ENCODE assay signal across 13 cellular contexts in the genomic region with DNA sequence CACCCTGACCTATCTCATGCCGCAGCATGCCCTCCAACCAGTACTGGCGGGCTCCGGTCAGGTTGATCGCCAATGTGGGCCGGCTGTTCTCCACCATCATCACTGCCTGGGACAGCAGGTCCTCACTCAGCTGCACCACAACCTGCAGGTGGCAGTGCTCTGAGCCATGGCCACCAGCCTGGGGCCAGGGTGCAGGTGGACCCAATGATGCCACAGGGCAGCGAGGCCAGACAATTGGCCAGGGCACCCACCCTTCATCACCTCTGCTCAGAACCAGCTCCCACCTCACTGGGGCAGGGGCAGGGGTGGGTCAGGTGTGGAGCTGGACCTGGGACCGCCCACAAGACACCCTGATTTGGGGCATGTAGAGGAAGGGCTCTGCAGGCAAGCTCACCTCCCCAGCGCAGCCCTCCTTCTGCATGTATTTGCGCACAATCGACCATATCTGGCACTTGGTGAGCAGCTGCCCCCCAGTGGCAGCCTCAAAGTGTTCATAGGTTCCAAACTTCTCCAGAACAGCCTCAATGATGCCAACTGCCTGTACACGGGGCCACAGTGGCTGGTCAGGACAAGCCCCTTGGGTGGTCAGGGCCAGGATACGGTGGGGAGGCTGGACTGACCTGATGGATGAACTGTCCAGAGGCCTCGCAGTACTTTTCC. TPM values are rescaled to one million over a fixed set of nuclear protein-coding genes. Genes with fewer than 3 reads are reported as not detected.
DNase-seq lines count a peak whose midpoint lies in the region; ATAC-seq and TF ChIP-seq lines count a peak whose summit lies in the region.
"Had no signal": no experiment of that assay in that cellular context is flagged by ENCODE, and none has a peak within 500 bp of the region (broad histone marks: within the 10 kb centered on the region; RNA-seq: fewer than 3 reads in every experiment).

No MANE protein-coding gene starts in this region.

- no peak overlapping the region for H3K4me3 ChIP-seq in osteoblast (ENCODE audit: insufficient read depth, low read length)
- H3K4me3 ChIP-seq: body of pancreas, esophagus muscularis mucosa had no signal

- H2AFZ ChIP-seq in osteoblast (ENCODE audit: low read length) = no peak overlapping the region

- CTCF ChIA-PET in activated CD4-positive, alpha-beta memory T cell treated with anti-CD3 and anti-CD28 coated beads, Interleukin-2, amount 10 ng/mL, durations not matched to agents 7 days and 5 days (lab: Charles Lee) = interaction anchor here (0.7 to 1.2 kb wide), 5 partner anchors 9 to 161 kb away, joined by 3 to 5 read pairs (median 3); partner anchors contain the start of genes FBXL8, NOL3 and TRADD
- CTCF ChIA-PET in activated CD4-positive, alpha-beta memory T cell treated with anti-CD3 and anti-CD28 coated beads for 36 hours (lab: Charles Lee) = interaction anchor here (0.8 kb wide), 1 partner anchor 22 kb away, joined by 3 read pairs; no protein-coding TSS in a partner anchor
- CTCF ChIA-PET in activated CD8-positive, alpha-beta T cell treated with anti-CD3 and anti-CD28 coated beads, Interleukin-2, amount 10 ng/mL, durations not matched to agents 7 days and 5 days (lab: Charles Lee) = interaction anchor here (0.7 to 1.5 kb wide), 5 partner anchors 10 to 162 kb away, joined by 3 to 11 read pairs (median 5); partner anchors contain the start of genes FBXL8 and TRADD

- DNase-seq in activated CD4-positive, alpha-beta memory T cell treated with anti-CD3 and anti-CD28 coated beads, Interleukin-2, amount 10 ng/mL, durations not matched to agents 7 days and 5 days = peak; percentile 41
- no peak for DNase-seq in activated CD4-positive, alpha-beta memory T cell treated with anti-CD3 and anti-CD28 coated beads for 36 hours
- peak; percentile 48 for DNase-seq in activated CD8-positive, alpha-beta T cell treated with anti-CD3 and anti-CD28 coated beads, Interleukin-2, amount 10 ng/mL, durations not matched to agents 7 days and 5 days
- DNase-seq in osteoblast (ENCODE audit: insufficient read length, low spot score, missing footprints) (no peak), midbrain (lab: John Stamatoyannopoulos, UW) (no peak), KG1 (lab: John Stamatoyannopoulos, UW) (no peak), NCI-H2029 treated with DMSO at 0.1 percent for 48 hours (lab: John Stamatoyannopoulos, UW) (no peak)
- DNase-seq: body of pancreas, NCI-H446, small intestine had no signal

- peak; percentile 20 for TF ChIP-seq CTCF in osteoblast (IDR thresholded peaks at IDR 0.05; ENCODE audit: extremely low read depth, low read depth, low read length)

- peaks cover 12% of the 10 kb centered on the region for H3K27me3 Mint-ChIP-seq in activated CD4-positive, alpha-beta memory T cell treated with anti-CD3 and anti-CD28 coated beads, Interleukin-2, amount 10 ng/mL, durations not matched to agents 7 days and 5 days
- H3K27me3 Mint-ChIP-seq in activated CD4-positive, alpha-beta memory T cell treated with anti-CD3 and anti-CD28 coated beads for 36 hours = peaks cover 2% of the 10 kb centered on the region
- H3K27me3 Mint-ChIP-seq in activated CD8-positive, alpha-beta T cell treated with anti-CD3 and anti-CD28 coated beads, Interleukin-2, amount 10 ng/mL, durations not matched to agents 7 days and 5 days (ENCODE audit: low read depth) = peaks cover 11% of the 10 kb centered on the region

- no peaks in the 10 kb centered on the region for H3K36me3 ChIP-seq in osteoblast (ENCODE audit: insufficient read depth, low read length)

- H3K9me3 ChIP-seq in osteoblast (ENCODE audit: low read depth, low read length) = no peaks in the 10 kb centered on the region
- H3K9me3 ChIP-seq: body of pancreas, esophagus muscularis mucosa had no signal

- H3K9me3 Mint-ChIP-seq in activated CD4-positive, alpha-beta memory T cell treated with anti-CD3 and anti-CD28 coated beads, Interleukin-2, amount 10 ng/mL, durations not matched to agents 7 days and 5 days = no peaks in the 10 kb centered on the region
- no peaks in the 10 kb centered on the region for H3K9me3 Mint-ChIP-seq in activated CD4-positive, alpha-beta memory T cell treated with anti-CD3 and anti-CD28 coated beads for 36 hours
- no peaks in the 10 kb centered on the region for H3K9me3 Mint-ChIP-seq in activated CD8-positive, alpha-beta T cell treated with anti-CD3 and anti-CD28 coated beads, Interleukin-2, amount 10 ng/mL, durations not matched to agents 7 days and 5 days (ENCODE audit: insufficient read depth)

- POLR2A ChIA-PET in activated CD4-positive, alpha-beta memory T cell treated with anti-CD3 and anti-CD28 coated beads, Interleukin-2, amount 10 ng/mL, durations not matched to agents 7 days and 5 days (lab: Charles Lee) = interaction anchor here (1.2 to 13.2 kb wide), 2 partner anchors 9 to 17 kb away, joined by 3 to 204 read pairs; partner anchors contain the start of genes FBXL8, HSF4, NOL3 and TRADD
- POLR2A ChIA-PET in activated CD4-positive, alpha-beta memory T cell treated with anti-CD3 and anti-CD28 coated beads for 36 hours (lab: Charles Lee) = no interaction called here
- POLR2A ChIA-PET in activated CD8-positive, alpha-beta T cell treated with anti-CD3 and anti-CD28 coated beads, Interleukin-2, amount 10 ng/mL, durations not matched to agents 7 days and 5 days (lab: Charles Lee) = no interaction called here

- no peak overlapping the region for H3K27ac Mint-ChIP-seq in activated CD4-positive, alpha-beta memory T cell treated with anti-CD3 and anti-CD28 coated beads, Interleukin-2, amount 10 ng/mL, durations not matched to agents 7 days and 5 days
- no peak overlapping the region for H3K27ac Mint-ChIP-seq in activated CD4-positive, alpha-beta memory T cell treated with anti-CD3 and anti-CD28 coated beads for 36 hours
- H3K27ac Mint-ChIP-seq in activated CD8-positive, alpha-beta T cell treated with anti-CD3 and anti-CD28 coated beads, Interleukin-2, amount 10 ng/mL, durations not matched to agents 7 days and 5 days = no peak overlapping the region
- H3K27ac Mint-ChIP-seq: CD4-positive, CD25-positive, alpha-beta regulatory T cell had no signal

- TF ChIP-seq RAD21 in Ishikawa (IDR thresholded peaks at IDR 0.05; ENCODE audit: low read depth) = peak; percentile 24; the same call in 1 of the 2 replicates

- intact Hi-C loops in activated CD4-positive, alpha-beta memory T cell treated with anti-CD3 and anti-CD28 coated beads for 36 hours (cut with micrococcal nuclease) = loop anchor here (10.0 kb wide), 1 partner anchor 905 kb away; the partner anchor contains the start of gene NFATC3

- H3K4me1 ChIP-seq in osteoblast (ENCODE audit: insufficient read depth, low read length) = peaks cover 28% of the 10 kb centered on the region

- ATAC-seq in activated CD8-positive, alpha-beta T cell treated with anti-CD3 and anti-CD28 coated beads, Interleukin-2, amount 10 ng/mL, durations not matched to agents 7 days and 5 days = no peak
- ATAC-seq: body of pancreas had no signal

- no peak overlapping the region for H3K27ac ChIP-seq in osteoblast (ENCODE audit: low read depth, low read length)

- H3K4me1 Mint-ChIP-seq in activated CD4-positive, alpha-beta memory T cell treated with anti-CD3 and anti-CD28 coated beads, Interleukin-2, amount 10 ng/mL, durations not matched to agents 7 days and 5 days = peaks cover 31% of the 10 kb centered on the region
- peaks cover 15% of the 10 kb centered on the region for H3K4me1 Mint-ChIP-seq in activated CD4-positive, alpha-beta memory T cell treated with anti-CD3 and anti-CD28 coated beads for 36 hours (ENCODE audit: low read depth)
- H3K4me1 Mint-ChIP-seq in activated CD8-positive, alpha-beta T cell treated with anti-CD3 and anti-CD28 coated beads, Interleukin-2, amount 10 ng/mL, durations not matched to agents 7 days and 5 days (ENCODE audit: low read depth) = peaks cover 31% of the 10 kb centered on the region

- H3K79me2 ChIP-seq in osteoblast (ENCODE audit: insufficient read depth, low read length) = peaks cover 11% of the 10 kb centered on the region

- no peak overlapping the region for H3K4me2 ChIP-seq in osteoblast (ENCODE audit: insufficient read depth, low read length)

- peaks cover 20% of the 10 kb centered on the region for H3K36me3 Mint-ChIP-seq in activated CD4-positive, alpha-beta memory T cell treated with anti-CD3 and anti-CD28 coated beads, Interleukin-2, amount 10 ng/mL, durations not matched to agents 7 days and 5 days (ENCODE audit: low read depth)
- H3K36me3 Mint-ChIP-seq in activated CD4-positive, alpha-beta memory T cell treated with anti-CD3 and anti-CD28 coated beads for 36 hours = no peaks in the 10 kb centered on the region
- peaks cover 20% of the 10 kb centered on the region for H3K36me3 Mint-ChIP-seq in activated CD8-positive, alpha-beta T cell treated with anti-CD3 and anti-CD28 coated beads, Interleukin-2, amount 10 ng/mL, durations not matched to agents 7 days and 5 days (ENCODE audit: low read depth)
- H3K36me3 Mint-ChIP-seq: CD4-positive, CD25-positive, alpha-beta regulatory T cell had no signal

- H3K27me3 ChIP-seq in osteoblast (ENCODE audit: insufficient read depth, low read length) = no peaks in the 10 kb centered on the region
- H3K27me3 ChIP-seq: body of pancreas, esophagus muscularis mucosa had no signal

- no peak overlapping the region for H3K4me3 Mint-ChIP-seq in activated CD4-positive, alpha-beta memory T cell treated with anti-CD3 and anti-CD28 coated beads, Interleukin-2, amount 10 ng/mL, durations not matched to agents 7 days and 5 days
- no peak overlapping the region for H3K4me3 Mint-ChIP-seq in activated CD4-positive, alpha-beta memory T cell treated with anti-CD3 and anti-CD28 coated beads for 36 hours
- no peak overlapping the region for H3K4me3 Mint-ChIP-seq in activated CD8-positive, alpha-beta T cell treated with anti-CD3 and anti-CD28 coated beads, Interleukin-2, amount 10 ng/mL, durations not matched to agents 7 days and 5 days

- TF ChIP-seq EP300 in Ishikawa (IDR thresholded peaks at IDR 0.05; ENCODE audit: borderline replicate concordance) = no peak

- H4K20me1 ChIP-seq in osteoblast (ENCODE audit: insufficient read depth, low read length) = peaks cover 37% of the 10 kb centered on the region

RNA-seq across cellular contexts. Expression of gene MATCAP1, which starts 4.2 kb away (rescaled TPM):
- 10 to 100 TPM; 63.9 to 70.9 TPM for total RNA-seq in activated CD4-positive, alpha-beta memory T cell treated with anti-CD3 and anti-CD28 coated beads, Interleukin-2, amount 10 ng/mL, durations not matched to agents 7 days and 5 days
- total RNA-seq in activated CD4-positive, alpha-beta memory T cell treated with anti-CD3 and anti-CD28 coated beads for 36 hours = 10 to 100 TPM; 37.3 to 38.3 TPM
- total RNA-seq in activated CD8-positive, alpha-beta T cell treated with anti-CD3 and anti-CD28 coated beads, Interleukin-2, amount 10 ng/mL, durations not matched to agents 7 days and 5 days = 10 to 100 TPM; 43.3 to 48.2 TPM
- total RNA-seq in osteoblast = 3.6 and 4.7 TPM in 2 replicates

RNA-seq across cellular contexts. Expression of gene NOL3, which starts 9.2 kb away (rescaled TPM):
- total RNA-seq in activated CD4-positive, alpha-beta memory T cell treated with anti-CD3 and anti-CD28 coated beads, Interleukin-2, amount 10 ng/mL, durations not matched to agents 7 days and 5 days = 10 to 100 TPM; 35.6 to 36.7 TPM
- total RNA-seq in activated CD4-positive, alpha-beta memory T cell treated with anti-CD3 and anti-CD28 coated beads for 36 hours = 10 to 100 TPM; 14.8 to 20.1 TPM
- total RNA-seq in activated CD8-positive, alpha-beta T cell treated with anti-CD3 and anti-CD28 coated beads, Interleukin-2, amount 10 ng/mL, durations not matched to agents 7 days and 5 days = 1 to 10 TPM; 7.4 to 8.2 TPM
- 9.1 and 10.9 TPM in 2 replicates for total RNA-seq in osteoblast

RNA-seq across cellular contexts. Expression of gene EXOC3L1, which starts 10.4 kb away (rescaled TPM):
- total RNA-seq in activated CD4-positive, alpha-beta memory T cell treated with anti-CD3 and anti-CD28 coated beads, Interleukin-2, amount 10 ng/mL, durations not matched to agents 7 days and 5 days = not detected
- total RNA-seq in activated CD4-positive, alpha-beta memory T cell treated with anti-CD3 and anti-CD28 coated beads for 36 hours = not detected
- not detected for total RNA-seq in activated CD8-positive, alpha-beta T cell treated with anti-CD3 and anti-CD28 coated beads, Interleukin-2, amount 10 ng/mL, durations not matched to agents 7 days and 5 days
- total RNA-seq in osteoblast = not detected in 2 replicates

RNA-seq across cellular contexts. Expression of gene E2F4, which starts 12.4 kb away (rescaled TPM):
- total RNA-seq in activated CD4-positive, alpha-beta memory T cell treated with anti-CD3 and anti-CD28 coated beads, Interleukin-2, amount 10 ng/mL, durations not matched to agents 7 days and 5 days = 100 to 1,000 TPM; 127 to 131 TPM
- 10 to 100 TPM; 91.6 to 92.3 TPM for total RNA-seq in activated CD4-positive, alpha-beta memory T cell treated with anti-CD3 and anti-CD28 coated beads for 36 hours
- 100 to 1,000 TPM; 134 to 138 TPM for total RNA-seq in activated CD8-positive, alpha-beta T cell treated with anti-CD3 and anti-CD28 coated beads, Interleukin-2, amount 10 ng/mL, durations not matched to agents 7 days and 5 days
- 51.9 and 56.5 TPM in 2 replicates for total RNA-seq in osteoblast

RNA-seq across cellular contexts. Expression of gene HSF4, which starts 15.0 kb away (rescaled TPM):
- 100 to 1,000 TPM; 107 to 110 TPM for total RNA-seq in activated CD4-positive, alpha-beta memory T cell treated with anti-CD3 and anti-CD28 coated beads, Interleukin-2, amount 10 ng/mL, durations not matched to agents 7 days and 5 days
- 10 to 100 TPM; 34.8 to 36.1 TPM for total RNA-seq in activated CD4-positive, alpha-beta memory T cell treated with anti-CD3 and anti-CD28 coated beads for 36 hours
- 10 to 100 TPM; 31.5 to 34.4 TPM for total RNA-seq in activated CD8-positive, alpha-beta T cell treated with anti-CD3 and anti-CD28 coated beads, Interleukin-2, amount 10 ng/mL, durations not matched to agents 7 days and 5 days
- 5.8 and 8.5 TPM in 2 replicates for total RNA-seq in osteoblast

Comparison
In these comparisons a context has a peak if more than half of its experiments do, and no peak if none do; other contexts are left out.
1. DNase-seq: peak in activated CD4-positive, alpha-beta memory T cell treated with anti-CD3 and anti-CD28 coated beads, Interleukin-2, amount 10 ng/mL, durations not matched to agents 7 days and 5 days (single experiment) and activated CD8-positive, alpha-beta T cell treated with anti-CD3 and anti-CD28 coated beads, Interleukin-2, amount 10 ng/mL, durations not matched to agents 7 days and 5 days (single experiment); none in activated CD4-positive, alpha-beta memory T cell treated with anti-CD3 and anti-CD28 coated beads for 36 hours (single experiment), osteoblast (single experiment), midbrain (single experiment), KG1 (single experiment) and NCI-H2029 treated with DMSO at 0.1 percent for 48 hours (single experiment).